In genomic region chr2:231648579-231649174, GRCh38 we compare ENCODE assay signal across 8 cellular contexts. TPM values are rescaled to one million over a fixed set of nuclear protein-coding genes. Genes with fewer than 3 reads are reported as not detected.
DNase-seq lines count a peak whose midpoint lies in the region; ATAC-seq and TF ChIP-seq lines count a peak whose summit lies in the region.

No MANE protein-coding gene starts in this region.

- intact Hi-C loops in dorsolateral prefrontal cortex (cut with DNase I): no loop called here

- TF ChIP-seq CTCF in AG09319 (IDR thresholded peaks at IDR 0.05; ENCODE audit: low read depth, low read length) (peak; percentile 69), dorsolateral prefrontal cortex (IDR thresholded peaks at IDR 0.05 in 54 of 56, conservative IDR thresholded peaks at IDR 0.05 in 2 of 56; ENCODE audit: low read depth in 1 of 56, partially characterized antibody in 56 of 56) (peak in 51 of 56 donors; percentile 25 to 78 (median 52)), mesothelial cell of epicardium (IDR thresholded peaks at IDR 0.05; ENCODE audit: unreplicated experiment) (peak; percentile 54), tibial nerve (IDR thresholded peaks at IDR 0.05) (peak; percentile 42 to 73 (median 60))

- TF ChIP-seq POLR2A in tibial nerve (IDR thresholded peaks at IDR 0.05): no peak

- no peak overlapping the region for H3K27ac Mint-ChIP-seq in mesothelial cell of epicardium

- peaks cover 0 to 10% (median 4%) of the 10 kb centered on the region in 4 donors for H3K4me1 ChIP-seq in tibial nerve

- no peak for TF ChIP-seq EP300 in tibial nerve (IDR thresholded peaks at IDR 0.05)

- no peaks in the 10 kb centered on the region for H3K27me3 Mint-ChIP-seq in mesothelial cell of epicardium (ENCODE audit: low read depth)

- no peaks in the 10 kb centered on the region for H3K27me3 ChIP-seq in dorsolateral prefrontal cortex
- H3K27me3 ChIP-seq in tibial nerve: no peaks in the 10 kb centered on the region

- H3K9me3 ChIP-seq in tibial nerve: no peaks in the 10 kb centered on the region

- H3K36me3 ChIP-seq in tibial nerve: no peaks in the 10 kb centered on the region

- H3K36me3 Mint-ChIP-seq in mesothelial cell of epicardium: no peaks in the 10 kb centered on the region

- 67 to 70% methylated on average over 7 to 9 of the region's 9 CpGs for WGBS in tibial nerve, 2 donors

- DNase-seq in AG09319 (ENCODE audit: extremely low read depth, low read depth) (no peak), NCI-H1092 treated with DMSO at 0.1 percent for 48 hours (lab: John Stamatoyannopoulos, UW) (peak; percentile 29), dorsolateral prefrontal cortex (peak in 8 of 10 donors; percentile 21 to 69 (median 55)), mesothelial cell of epicardium (ENCODE audit: low spot score in 2 of 2, unreplicated experiment in 2 of 2) (peak in 1 of 2 experiments; percentile 75), tibial nerve (ENCODE audit: low spot score in 2 of 2) (no peak)
- DNase-seq in activated CD4-positive, CD25-positive, alpha-beta regulatory T cell treated with anti-CD3 and anti-CD28 coated beads, Interleukin-2, amount 50 U/mL, for 72 hours: peak; percentile 56

- no peak overlapping the region for H3K4me3 ChIP-seq in dorsolateral prefrontal cortex
- H3K4me3 ChIP-seq in tibial nerve: no peak overlapping the region

- H3K4me1 Mint-ChIP-seq in mesothelial cell of epicardium: peaks cover 10% of the 10 kb centered on the region

- no peak overlapping the region for H3K4me3 Mint-ChIP-seq in mesothelial cell of epicardium

- no peaks in the 10 kb centered on the region for H3K9me3 Mint-ChIP-seq in mesothelial cell of epicardium

- H3K27ac ChIP-seq in dorsolateral prefrontal cortex: no peak overlapping the region
- H3K27ac ChIP-seq in tibial nerve: no peak overlapping the region

- ATAC-seq in GM18867 (IDR thresholded peaks at IDR 0.05; ENCODE audit: unreplicated experiment): peak; percentile 64
- ATAC-seq in GM19467 (IDR thresholded peaks at IDR 0.05; ENCODE audit: unreplicated experiment): no peak

RNA-seq across cellular contexts. Expression of gene TEX44, which starts 56.0 kb away (rescaled TPM):
- not detected for total RNA-seq in dorsolateral prefrontal cortex
- not detected in 3 replicates for total RNA-seq in mesothelial cell of epicardium
- not detected for total RNA-seq in tibial nerve

RNA-seq across cellular contexts. Expression of gene PTMA, which starts 59.6 kb away (rescaled TPM):
- total RNA-seq in dorsolateral prefrontal cortex (1,000 to 10,000 TPM in 1 of 120 experiments, 100 to 1,000 TPM in 119; 326 to 1,103 (median 509) TPM), mesothelial cell of epicardium (1,098 to 1,149 TPM (median 1,136 TPM) in 3 replicates), tibial nerve (1,000 to 10,000 TPM in 1 of 4 donors, 100 to 1,000 TPM in 3; 622 to 1,472 (median 817) TPM)

Comparison
In these comparisons a context has a peak if more than half of its experiments do, and no peak if none do; other contexts are left out.
1. DNase-seq: peak in NCI-H1092 treated with DMSO at 0.1 percent for 48 hours (single experiment), activated CD4-positive, CD25-positive, alpha-beta regulatory T cell treated with anti-CD3 and anti-CD28 coated beads, Interleukin-2, amount 50 U/mL, for 72 hours (single experiment) and dorsolateral prefrontal cortex (8 of 10); none in AG09319 (single experiment) and tibial nerve (0 of 2).
2. Peak in every context shown above with its lines, with median percentiles within 50 percentile points of each other: CTCF ChIP-seq.